36 cellular contexts compared by ENCODE assay signal in the genomic region with DNA sequence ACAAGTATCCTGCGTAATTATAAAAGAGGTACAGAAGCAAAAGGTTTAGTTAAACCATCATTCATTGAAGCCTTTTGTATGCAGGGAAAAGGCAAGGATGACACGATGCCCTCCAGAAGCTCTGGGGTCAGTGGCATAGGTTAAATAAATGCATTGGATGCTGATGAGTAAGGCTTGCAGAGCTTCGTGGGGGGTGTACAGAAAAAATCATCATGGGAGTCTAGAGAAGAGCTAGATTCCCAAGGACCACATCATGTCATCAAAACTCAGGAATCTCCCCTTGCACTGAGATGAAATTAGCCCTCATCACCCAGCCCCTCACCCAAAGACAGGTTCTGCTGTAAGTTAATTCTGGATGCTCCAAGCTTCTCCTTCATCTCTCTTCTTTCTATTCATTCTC. TPM values are rescaled to one million over a fixed set of nuclear protein-coding genes. Genes with fewer than 3 reads are reported as not detected.
DNase-seq lines count a peak whose midpoint lies in the region; TF ChIP-seq lines count a peak whose summit lies in the region.
"Had no signal": no experiment of that assay in that cellular context is flagged by ENCODE, and none has a peak within 500 bp of the region (broad histone marks: within the 10 kb centered on the region; RNA-seq: fewer than 3 reads in every experiment).

No MANE protein-coding gene starts in this region.

- no peak overlapping the region for H2BK15ac ChIP-seq in mesenchymal stem cell (ENCODE audit: low read depth, poor library complexity, severe bottlenecking)

- 75% methylated on average over 3 of the region's 3 CpGs for WGBS in mesenchymal stem cell
- 73 to 77% methylated on average over 3 of the region's 3 CpGs for WGBS in testis, 2 donors

- peak overlapping the region; percentile 56; the same call in 1 of the 2 replicates for H3K27ac Mint-ChIP-seq in HFFc6
- no peak overlapping the region for H3K27ac Mint-ChIP-seq in CD4-positive, alpha-beta memory T cell
- H3K27ac Mint-ChIP-seq: activated naive CD8-positive, alpha-beta T cell treated with anti-CD3 and anti-CD28 coated beads, Interleukin-2, amount 10 ng/mL, durations not matched to agents 7 days and 5 days; activated T-cell treated with anti-CD3 and anti-CD28 coated beads, Interleukin-2, amount 50 U/mL, for 24 hours; endodermal cell; naive thymus-derived CD8-positive, alpha-beta T cell had no signal

- POLR2A ChIA-PET in CD4-positive, alpha-beta memory T cell (lab: Charles Lee; ENCODE audit: partially characterized antibody), result no interaction called here

- H3K23ac ChIP-seq in mesenchymal stem cell (ENCODE audit: low read length in 2 of 2), result no peak overlapping the region

- H3K79me1 ChIP-seq in mesenchymal stem cell (replicated peaks; ENCODE audit: low read length, poor library complexity, severe bottlenecking), result no peaks in the 10 kb centered on the region

- H2BK5ac ChIP-seq in mesenchymal stem cell (ENCODE audit: low read depth, low read length, poor library complexity, severe bottlenecking), result no peak overlapping the region

- H2AFZ ChIP-seq in mesenchymal stem cell (ENCODE audit: low read depth, low read length), result no peak overlapping the region

- H3K9me3 ChIP-seq in mesenchymal stem cell (ENCODE audit: control insufficient read depth, low read length), result no peaks in the 10 kb centered on the region
- H3K9me3 ChIP-seq in testis, result no peaks in the 10 kb centered on the region
- H3K9me3 ChIP-seq in CD4-positive, alpha-beta memory T cell (ENCODE audit: control insufficient read depth in 1 of 2, low read length in 2 of 2), result no peaks in the 10 kb centered on the region
- H3K9me3 ChIP-seq: heart left ventricle, suprapubic skin, upper lobe of right lung had no signal

- CTCF ChIA-PET in CD4-positive, alpha-beta memory T cell (lab: Charles Lee; ENCODE audit: partially characterized antibody), result interaction anchor here (1.1 kb wide), 1 partner anchor 15 kb away, joined by 3 read pairs; no protein-coding TSS in a partner anchor

- no peak overlapping the region for H4K91ac ChIP-seq in mesenchymal stem cell (ENCODE audit: low read length)

- TF ChIP-seq CTCF in HFFc6 (IDR thresholded peaks at IDR 0.05) (no peak), testis (IDR thresholded peaks at IDR 0.05) (no peak)

- no peak overlapping the region for H3K14ac ChIP-seq in mesenchymal stem cell (ENCODE audit: low read length in 2 of 2)

- H2BK12ac ChIP-seq in mesenchymal stem cell (ENCODE audit: low read length in 2 of 2), result no peak overlapping the region

- H3K4me2 ChIP-seq in mesenchymal stem cell (ENCODE audit: low read length, poor library complexity, severe bottlenecking), result no peak overlapping the region

- TF ChIP-seq POLR2A in testis (IDR thresholded peaks at IDR 0.05), result no peak

- H3K27me3 ChIP-seq in mesenchymal stem cell (ENCODE audit: control insufficient read depth in 1 of 2, insufficient read depth in 1 of 2, low read length in 2 of 2) (no peaks in the 10 kb centered on the region), testis (no peaks in the 10 kb centered on the region)
- H3K27me3 ChIP-seq in CD4-positive, alpha-beta memory T cell (ENCODE audit: insufficient read depth, low read length), result no peaks in the 10 kb centered on the region
- H3K27me3 ChIP-seq: foreskin keratinocyte, upper lobe of right lung had no signal

- H4K8ac ChIP-seq in mesenchymal stem cell (ENCODE audit: low read length), result no peak overlapping the region

- H3K18ac ChIP-seq in mesenchymal stem cell (ENCODE audit: low read depth in 1 of 2, low read length in 2 of 2), result no peak overlapping the region

- H3K9ac ChIP-seq in mesenchymal stem cell (ENCODE audit: low read length), result peak overlapping the region; percentile 12

- H3K36me3 Mint-ChIP-seq in HFFc6 (ENCODE audit: low read depth), result no peaks in the 10 kb centered on the region
- no peaks in the 10 kb centered on the region for H3K36me3 Mint-ChIP-seq in CD4-positive, alpha-beta memory T cell
- H3K36me3 Mint-ChIP-seq: activated naive CD8-positive, alpha-beta T cell treated with anti-CD3 and anti-CD28 coated beads, Interleukin-2, amount 10 ng/mL, durations not matched to agents 7 days and 5 days had no signal

- intact Hi-C loops in testis (cut with DNase I; ENCODE audit: low total_unique reads), result no loop called here
- intact Hi-C loops in CD4-positive, alpha-beta memory T cell (cut with micrococcal nuclease), result no loop called here

- H3K4me1 Mint-ChIP-seq in HFFc6 (ENCODE audit: low read depth), result peaks cover 35% of the 10 kb centered on the region
- H3K4me1 Mint-ChIP-seq in CD4-positive, alpha-beta memory T cell, result no peaks in the 10 kb centered on the region
- H3K4me1 Mint-ChIP-seq: activated naive CD8-positive, alpha-beta T cell treated with anti-CD3 and anti-CD28 coated beads, Interleukin-2, amount 10 ng/mL, durations not matched to agents 7 days and 5 days; central memory CD8-positive, alpha-beta T cell; endodermal cell; naive thymus-derived CD8-positive, alpha-beta T cell had no signal

- no peaks in the 10 kb centered on the region for H3K4me1 ChIP-seq in mesenchymal stem cell (ENCODE audit: control insufficient read depth, insufficient read depth, low read depth, low read length)
- H3K4me1 ChIP-seq in testis, result no peaks in the 10 kb centered on the region
- H3K4me1 ChIP-seq in CD4-positive, alpha-beta memory T cell (ENCODE audit: insufficient read depth, low read length), result no peaks in the 10 kb centered on the region
- H3K4me1 ChIP-seq: foreskin keratinocyte, suprapubic skin had no signal

- H2BK120ac ChIP-seq in mesenchymal stem cell (ENCODE audit: low read depth, low read length), result no peak overlapping the region

- in situ Hi-C loops in ACHN (cut with HindIII; ENCODE audit: low pct_ligation_motif_present, low pct_unique_long_range_greater_than_20kb, low sequenced_read_pairs), result no loop called here

- no peaks in the 10 kb centered on the region for H3K36me3 ChIP-seq in mesenchymal stem cell (ENCODE audit: control insufficient read depth in 1 of 2, insufficient read depth in 2 of 2, low read depth in 1 of 2, low read length in 2 of 2)
- no peaks in the 10 kb centered on the region for H3K36me3 ChIP-seq in testis (ENCODE audit: low read depth, missing control alignments)
- H3K36me3 ChIP-seq in CD4-positive, alpha-beta memory T cell (ENCODE audit: insufficient read depth, low read length), result no peaks in the 10 kb centered on the region
- H3K36me3 ChIP-seq: suprapubic skin, upper lobe of right lung had no signal

- H3K4me3 ChIP-seq in mesenchymal stem cell (ENCODE audit: insufficient read depth in 1 of 2, low read depth in 1 of 2, low read length in 2 of 2) (no peak overlapping the region), testis (no peak overlapping the region)
- no peak overlapping the region for H3K4me3 ChIP-seq in CD4-positive, alpha-beta memory T cell (ENCODE audit: low read length in 2 of 2)
- H3K4me3 ChIP-seq: heart left ventricle, lung, suprapubic skin, upper lobe of right lung had no signal

- H3K27me3 Mint-ChIP-seq in HFFc6 (ENCODE audit: insufficient read depth), result peaks cover 12% of the 10 kb centered on the region
- peaks cover 5 to 6% of the 10 kb centered on the region in 2 donors for H3K27me3 Mint-ChIP-seq in CD4-positive, alpha-beta memory T cell
- H3K27me3 Mint-ChIP-seq: activated naive CD8-positive, alpha-beta T cell treated with anti-CD3 and anti-CD28 coated beads, Interleukin-2, amount 10 ng/mL, durations not matched to agents 7 days and 5 days had no signal

- no peak overlapping the region for H2AK5ac ChIP-seq in mesenchymal stem cell (ENCODE audit: low read length, severe bottlenecking)

- H3K4ac ChIP-seq in mesenchymal stem cell (ENCODE audit: low read depth in 1 of 2, low read length in 2 of 2), result no peak overlapping the region

- H3K9me3 Mint-ChIP-seq in HFFc6, result no peaks in the 10 kb centered on the region; the same call in 1 of the 2 replicates
- no peaks in the 10 kb centered on the region for H3K9me3 Mint-ChIP-seq in CD4-positive, alpha-beta memory T cell
- H3K9me3 Mint-ChIP-seq: activated naive CD8-positive, alpha-beta T cell treated with anti-CD3 and anti-CD28 coated beads, Interleukin-2, amount 10 ng/mL, durations not matched to agents 7 days and 5 days; activated T-cell treated with anti-CD3 and anti-CD28 coated beads, Interleukin-2, amount 50 U/mL, for 24 hours; endodermal cell had no signal

- H3K27ac ChIP-seq in mesenchymal stem cell (ENCODE audit: low read length, poor library complexity, severe bottlenecking) (no peak overlapping the region), testis (no peak overlapping the region)
- no peak overlapping the region for H3K27ac ChIP-seq in CD4-positive, alpha-beta memory T cell (ENCODE audit: low read depth, low read length)
- H3K27ac ChIP-seq: foreskin keratinocyte, heart left ventricle, RWPE1, suprapubic skin, upper lobe of right lung had no signal

- peak; percentile 54 for DNase-seq in ACHN
- DNase-seq in HFFc6, result no peak
- peak; percentile 76 for DNase-seq in amniotic epithelial cell (ENCODE audit: low read depth)
- no peak for DNase-seq in mesenchymal stem cell
- DNase-seq in testis, result no peak
- no peak for DNase-seq in HuH-7.5 (ENCODE audit: low spot score)
- no peak for DNase-seq in CD4-positive, alpha-beta memory T cell
- no peak for DNase-seq in CD1c-positive myeloid dendritic cell (ENCODE audit: extremely low spot score)
- DNase-seq: activated CD4-positive, alpha-beta T cell treated with anti-CD3 and anti-CD28 coated beads, Interleukin-2, amount 50 U/mL, for 1 hour; activated CD4-positive, CD25-positive, alpha-beta regulatory T cell; activated gamma-delta T cell; activated naive CD8-positive, alpha-beta T cell treated with anti-CD3 and anti-CD28 coated beads, Interleukin-2, amount 10 ng/mL, durations not matched to agents 7 days and 5 days; activated T-cell treated with anti-CD3 and anti-CD28 coated beads, Interleukin-2, amount 50 U/mL, for 24 hours; dermis blood vessel endothelial cell; DMS153; endodermal cell; foreskin keratinocyte; heart left ventricle; IMR-90; naive thymus-derived CD8-positive, alpha-beta T cell; NCI-H1048; NCI-H2107; NCI-H446; NCI-H82; stimulated activated naive CD4-positive, alpha-beta T cell treated with Interleukin-2 at 50 U/mL for 16 hours; T-helper 1 cell; upper lobe of right lung had no signal

- H3K4me3 Mint-ChIP-seq in HFFc6, result peak overlapping the region; percentile 16; the same call in 1 of the 2 replicates
- H3K4me3 Mint-ChIP-seq in CD4-positive, alpha-beta memory T cell, result no peak overlapping the region
- H3K4me3 Mint-ChIP-seq: activated naive CD8-positive, alpha-beta T cell treated with anti-CD3 and anti-CD28 coated beads, Interleukin-2, amount 10 ng/mL, durations not matched to agents 7 days and 5 days; activated T-cell treated with anti-CD3 and anti-CD28 coated beads, Interleukin-2, amount 50 U/mL, for 24 hours; central memory CD8-positive, alpha-beta T cell; endodermal cell; naive thymus-derived CD8-positive, alpha-beta T cell had no signal

RNA-seq across cellular contexts. Expression of a gene that starts 8.3 kb away (rescaled TPM):
- under 1 TPM in 5 of 6 experiments, not detected in 1; 0.26 to 0.53 (median 0.34) TPM for total RNA-seq in HFFc6 (2021; fragmentation: NEBNext Ultra II Directional; extraction: Animal tissue kit (Norgen Biotek cat#: 25700))
- not detected for polyA plus RNA-seq in mesenchymal stem cell (2013, experiment 1 of 2)
- polyA plus RNA-seq in mesenchymal stem cell (2013, experiment 2 of 2), result not detected
- 1 to 10 TPM; 1.4 to 2.1 TPM for total RNA-seq in testis
- polyA plus RNA-seq in testis (ENCODE audit: insufficient read depth, low read depth, low replicate concordance), result 3.5 TPM
- not detected for total RNA-seq in CD4-positive, alpha-beta memory T cell
- under 1 TPM in 1 of 2 donors, not detected in 1; 0.30 TPM for polyA plus RNA-seq in CD4-positive, alpha-beta memory T cell
- total RNA-seq: A172; activated naive CD8-positive, alpha-beta T cell treated with anti-CD3 and anti-CD28 coated beads, Interleukin-2, amount 10 ng/mL, durations not matched to agents 7 days and 5 days; dermis blood vessel endothelial cell; endodermal cell; G401; IMR-90; naive thymus-derived CD8-positive, alpha-beta T cell; pulmonary artery endothelial cell; SK-MEL-5 had no signal
- polyA plus RNA-seq: foreskin keratinocyte, IMR-90 had no signal

RNA-seq across cellular contexts. Expression of a gene that starts 17.6 kb away (rescaled TPM):
- not detected for total RNA-seq in HFFc6 (2021; fragmentation: NEBNext Ultra II Directional; extraction: Animal tissue kit (Norgen Biotek cat#: 25700))
- not detected for polyA plus RNA-seq in mesenchymal stem cell (2013, experiment 1 of 2)
- polyA plus RNA-seq in mesenchymal stem cell (2013, experiment 2 of 2), result not detected
- total RNA-seq in testis, result under 1 TPM; 0.19 to 0.31 TPM
- 1.3 TPM for polyA plus RNA-seq in testis (ENCODE audit: insufficient read depth, low read depth, low replicate concordance)
- not detected for total RNA-seq in CD4-positive, alpha-beta memory T cell
- not detected for polyA plus RNA-seq in CD4-positive, alpha-beta memory T cell
- total RNA-seq: A172; activated naive CD8-positive, alpha-beta T cell treated with anti-CD3 and anti-CD28 coated beads, Interleukin-2, amount 10 ng/mL, durations not matched to agents 7 days and 5 days; dermis blood vessel endothelial cell; foreskin keratinocyte; G401; IMR-90; naive thymus-derived CD8-positive, alpha-beta T cell; pulmonary artery endothelial cell; SK-MEL-5 had no signal
- polyA plus RNA-seq: foreskin keratinocyte; IMR-90; naive thymus-derived CD8-positive, alpha-beta T cell had no signal

RNA-seq across cellular contexts. Expression of a gene that starts 19.6 kb away (rescaled TPM):
- total RNA-seq in HFFc6 (2021; fragmentation: NEBNext Ultra II Directional; extraction: Animal tissue kit (Norgen Biotek cat#: 25700)), result not detected
- not detected for polyA plus RNA-seq in mesenchymal stem cell (2013, experiment 1 of 2)
- not detected for polyA plus RNA-seq in mesenchymal stem cell (2013, experiment 2 of 2)
- 1 to 10 TPM in 1 of 2 donors, under 1 TPM in 1; 0.99 to 2.1 TPM for total RNA-seq in testis
- 0.44 TPM for polyA plus RNA-seq in testis (ENCODE audit: insufficient read depth, low read depth, low replicate concordance)
- not detected for total RNA-seq in CD4-positive, alpha-beta memory T cell
- not detected for polyA plus RNA-seq in CD4-positive, alpha-beta memory T cell
- total RNA-seq: A172; activated naive CD8-positive, alpha-beta T cell treated with anti-CD3 and anti-CD28 coated beads, Interleukin-2, amount 10 ng/mL, durations not matched to agents 7 days and 5 days; esophagus mucosa; foreskin keratinocyte; G401; IMR-90; naive thymus-derived CD8-positive, alpha-beta T cell; pulmonary artery endothelial cell; SK-MEL-5 had no signal
- polyA plus RNA-seq: foreskin keratinocyte, IMR-90 had no signal

RNA-seq across cellular contexts. Expression of a gene that starts 50.3 kb away (rescaled TPM):
- total RNA-seq in HFFc6 (2021; fragmentation: NEBNext Ultra II Directional; extraction: Animal tissue kit (Norgen Biotek cat#: 25700)), result 10 to 100 TPM; 12.2 to 14.9 (median 13.3) TPM
- 8.8 TPM for polyA plus RNA-seq in mesenchymal stem cell (2013, experiment 1 of 2)
- polyA plus RNA-seq in mesenchymal stem cell (2013, experiment 2 of 2), result 7.1 TPM
- 100 to 1,000 TPM in 1 of 2 donors, 10 to 100 TPM in 1; 37.8 to 106 TPM for total RNA-seq in testis
- polyA plus RNA-seq in testis (ENCODE audit: insufficient read depth, low read depth, low replicate concordance), result 19.8 TPM
- 10 to 100 TPM; 10.2 to 11.0 TPM for total RNA-seq in CD4-positive, alpha-beta memory T cell
- polyA plus RNA-seq in CD4-positive, alpha-beta memory T cell, result 1 to 10 TPM; 2.5 to 2.9 TPM

RNA-seq across cellular contexts. Expression of a gene that starts 51.6 kb away (rescaled TPM):
- not detected for total RNA-seq in HFFc6 (2021; fragmentation: NEBNext Ultra II Directional; extraction: Animal tissue kit (Norgen Biotek cat#: 25700))
- polyA plus RNA-seq in mesenchymal stem cell (2013, experiment 1 of 2), result not detected
- polyA plus RNA-seq in mesenchymal stem cell (2013, experiment 2 of 2), result not detected
- total RNA-seq in testis, result 10 to 100 TPM in 1 of 2 donors, 1 to 10 TPM in 1; 1.6 to 15.6 TPM
- polyA plus RNA-seq in testis (ENCODE audit: insufficient read depth, low read depth, low replicate concordance), result 8.8 TPM
- total RNA-seq in CD4-positive, alpha-beta memory T cell, result 1 to 10 TPM; 3.2 TPM
- not detected for polyA plus RNA-seq in CD4-positive, alpha-beta memory T cell
- total RNA-seq: A172, dermis blood vessel endothelial cell, endodermal cell, foreskin keratinocyte, G401, IMR-90, pulmonary artery endothelial cell, SK-MEL-5 had no signal
- polyA plus RNA-seq: foreskin keratinocyte; IMR-90; naive thymus-derived CD8-positive, alpha-beta T cell had no signal

Comparison
In these comparisons a context has a peak if more than half of its experiments do, and no peak if none do; other contexts are left out.
1. DNase-seq: peak in ACHN (single experiment) and amniotic epithelial cell (single experiment); none in HFFc6 (single experiment), mesenchymal stem cell (single experiment), testis (single experiment), HuH-7.5 (single experiment), CD4-positive, alpha-beta memory T cell (0 of 5) and CD1c-positive myeloid dendritic cell (single experiment).